In genomic region chr6:105263685-105264298, GRCh38 we compare ENCODE assay signal across 1 cellular context.
TF ChIP-seq lines count a peak whose summit lies in the region.

No MANE protein-coding gene starts in this region.

TF ChIP-seq in liver, 16 proteins besides CTCF, POLR2A, EP300 and RAD21 (continued from another document):
- TF ChIP-seq ZBTB33 (IDR thresholded peaks at IDR 0.05) (peak; percentile 48), NR2F2 (IDR thresholded peaks at IDR 0.05) (no peak), JUND (IDR thresholded peaks at IDR 0.05) (peak in 1 of 2 donors; percentile 22), HNF4A (conservative IDR thresholded peaks at IDR 0.05) (peak; percentile 69 to 77), YY1 (IDR thresholded peaks at IDR 0.05) (peak; percentile 51), GABPA (IDR thresholded peaks at IDR 0.05 in 1 of 2, conservative IDR thresholded peaks at IDR 0.05 in 1 of 2) (no peak)
